12 cellular contexts compared by ENCODE assay signal in genomic region chr18:23970161-23971153, GRCh38. TPM values are rescaled to one million over a fixed set of nuclear protein-coding genes. Genes with fewer than 3 reads are reported as not detected.
DNase-seq lines count a peak whose midpoint lies in the region; ATAC-seq lines count a peak whose summit lies in the region.
"Had no signal": no experiment of that assay in that cellular context is flagged by ENCODE, and none has a peak within 500 bp of the region (broad histone marks: within the 10 kb centered on the region; RNA-seq: fewer than 3 reads in every experiment).

No MANE protein-coding gene starts in this region.

- peak overlapping the region; percentile 49 for H3K4me3 Mint-ChIP-seq in activated CD4-positive, alpha-beta memory T cell treated with anti-CD3 and anti-CD28 coated beads for 36 hours
- H3K4me3 Mint-ChIP-seq: GM23338 had no signal

- intact Hi-C loops in activated CD4-positive, alpha-beta memory T cell treated with anti-CD3 and anti-CD28 coated beads for 36 hours (cut with micrococcal nuclease), result loop anchor here (1.0 to 10.0 kb wide), 3 partner anchors 27 to 49 kb away; no protein-coding TSS in a partner anchor

- H3K27ac Mint-ChIP-seq in activated CD4-positive, alpha-beta memory T cell treated with anti-CD3 and anti-CD28 coated beads for 36 hours, result peak overlapping the region; percentile 65
- H3K27ac Mint-ChIP-seq: GM23338 had no signal

- H3K36me3 Mint-ChIP-seq in activated CD4-positive, alpha-beta memory T cell treated with anti-CD3 and anti-CD28 coated beads for 36 hours, result peaks cover 6% of the 10 kb centered on the region

- H3K9me3 Mint-ChIP-seq in activated CD4-positive, alpha-beta memory T cell treated with anti-CD3 and anti-CD28 coated beads for 36 hours, result peaks cover 8% of the 10 kb centered on the region
- H3K9me3 Mint-ChIP-seq: GM23338 had no signal

- no peak for DNase-seq in activated CD4-positive, CD25-positive, alpha-beta regulatory T cell treated with anti-CD3 and anti-CD28 coated beads, Interleukin-2, amount 50 U/mL, for 72 hours
- DNase-seq in activated CD4-positive, alpha-beta memory T cell treated with anti-CD3 and anti-CD28 coated beads for 36 hours, result peak; percentile 81
- no peak for DNase-seq in ureter (ENCODE audit: low spot score)
- DNase-seq: ACHN, left ventricle myocardium superior, NCI-H526 treated with DMSO at 0.1 percent for 48 hours had no signal

- no peaks in the 10 kb centered on the region for H3K27me3 ChIP-seq in thymus (ENCODE audit: control insufficient read depth, insufficient read depth)

- CTCF ChIA-PET in activated CD4-positive, alpha-beta memory T cell treated with anti-CD3 and anti-CD28 coated beads for 36 hours (lab: Charles Lee), result interaction anchor here (1.0 to 1.8 kb wide), 3 partner anchors 45 to 106 kb away, joined by 4 to 6 read pairs (median 5); no protein-coding TSS in a partner anchor

- H3K36me3 ChIP-seq in thymus (ENCODE audit: control insufficient read depth, insufficient read depth), result no peaks in the 10 kb centered on the region

- 42% methylated on average over 7 of the region's 7 CpGs for WGBS in thymus

- peak; percentile 33 to 41 for ATAC-seq in activated CD4-positive, CD25-positive, alpha-beta regulatory T cell treated with anti-CD3 and anti-CD28 coated beads, Interleukin-2, amount 50 U/mL, for 24 hours
- ATAC-seq in esophagus mucosa (peak; percentile 25), GM18861 (IDR thresholded peaks at IDR 0.05; ENCODE audit: unreplicated experiment) (no peak), GM21576 (IDR thresholded peaks at IDR 0.05; ENCODE audit: unreplicated experiment) (no peak)
- ATAC-seq: GM23338, left ventricle myocardium superior had no signal

- POLR2A ChIA-PET in activated CD4-positive, alpha-beta memory T cell treated with anti-CD3 and anti-CD28 coated beads for 36 hours (lab: Charles Lee), result interaction anchor here (1.3 kb wide), 1 partner anchor 16 kb away, joined by 5 read pairs; no protein-coding TSS in a partner anchor

- H3K9me3 ChIP-seq in thymus (ENCODE audit: control insufficient read depth), result no peaks in the 10 kb centered on the region

- H3K27ac ChIP-seq in thymus (ENCODE audit: low read depth), result peak overlapping the region; percentile 46

- peaks cover 10% of the 10 kb centered on the region for H3K4me1 ChIP-seq in thymus (ENCODE audit: control insufficient read depth, insufficient read depth, low read length)

- H3K4me1 Mint-ChIP-seq in activated CD4-positive, alpha-beta memory T cell treated with anti-CD3 and anti-CD28 coated beads for 36 hours (ENCODE audit: low read depth), result peaks cover 90% of the 10 kb centered on the region

- H3K4me3 ChIP-seq in thymus (ENCODE audit: low read length), result no peak overlapping the region
- H3K4me3 ChIP-seq: GM23338 had no signal

- no peaks in the 10 kb centered on the region for H3K27me3 Mint-ChIP-seq in activated CD4-positive, alpha-beta memory T cell treated with anti-CD3 and anti-CD28 coated beads for 36 hours

RNA-seq across cellular contexts. Expression of gene TTC39C, which starts 44.1 kb away (rescaled TPM):
- 10 to 100 TPM; 48.9 to 49.0 TPM for total RNA-seq in activated CD4-positive, alpha-beta memory T cell treated with anti-CD3 and anti-CD28 coated beads for 36 hours
- total RNA-seq in esophagus mucosa (24.6 TPM), ureter (33.2 TPM)
- polyA plus RNA-seq in thymus, result 33.7 TPM

Comparison
In these comparisons a context has a peak if more than half of its experiments do, and no peak if none do; other contexts are left out.
1. ATAC-seq: peak in activated CD4-positive, CD25-positive, alpha-beta regulatory T cell treated with anti-CD3 and anti-CD28 coated beads, Interleukin-2, amount 50 U/mL, for 24 hours (2 of 2) and esophagus mucosa (single experiment); none in GM18861 (single experiment) and GM21576 (single experiment).